Comparison of ENCODE assay signal across 20 cellular contexts in genomic region chr1:10787274-10787673, GRCh38.
"Had no signal": no experiment of that assay in that cellular context is flagged by ENCODE, and none has a peak within 500 bp of the region (broad histone marks: within the 10 kb centered on the region; RNA-seq: fewer than 3 reads in every experiment).

No MANE protein-coding gene starts in this region.

- H3K4me1 Mint-ChIP-seq: activated CD4-positive, alpha-beta T cell treated with anti-CD3 and anti-CD28 coated beads for 36 hours; activated CD8-positive, alpha-beta memory T cell treated with anti-CD3 and anti-CD28 coated beads, Interleukin-2, amount 10 ng/mL, durations not matched to agents 7 days and 5 days; activated naive CD4-positive, alpha-beta T cell treated with anti-CD3 and anti-CD28 coated beads, Interleukin-2, amount 10 ng/mL, durations not matched to agents 7 days and 5 days; activated naive CD8-positive, alpha-beta T cell treated with anti-CD3 and anti-CD28 coated beads, Interleukin-2, amount 50 U/mL, for 24 hours; activated T-helper 17 cell treated with anti-CD3 and anti-CD28 coated beads, Interleukin-2, amount 50 U/mL, for 72 hours; memory B cell had no signal

- H3K27ac ChIP-seq: brain microvascular endothelial cell, esophagus muscularis mucosa, gastroesophageal sphincter, tibial nerve, WERI-Rb-1 had no signal

- H3K4me3 ChIP-seq: esophagus muscularis mucosa, gastroesophageal sphincter, heart left ventricle, tibial nerve, uterus had no signal

- DNase-seq: activated CD4-positive, alpha-beta T cell treated with anti-CD3 and anti-CD28 coated beads for 36 hours; activated CD4-positive, alpha-beta T cell treated with anti-CD3 and anti-CD28 coated beads, Interleukin-2, amount 50 U/mL, for 48 hours; activated CD8-positive, alpha-beta memory T cell treated with anti-CD3 and anti-CD28 coated beads, Interleukin-2, amount 10 ng/mL, durations not matched to agents 7 days and 5 days; activated naive CD4-positive, alpha-beta T cell treated with anti-CD3 and anti-CD28 coated beads, Interleukin-2, amount 10 ng/mL, durations not matched to agents 7 days and 5 days; activated naive CD8-positive, alpha-beta T cell treated with anti-CD3 and anti-CD28 coated beads, Interleukin-2, amount 50 U/mL, for 24 hours; brain microvascular endothelial cell; effector CD4-positive, alpha-beta T cell; heart left ventricle; kidney glomerular epithelial cell; naive B cell; stimulated activated CD4-positive, alpha-beta T cell treated with anti-CD3 and anti-CD28 coated beads, Interleukin-2, amount 100 ng/mL, for 24 hours; stimulated activated naive CD4-positive, alpha-beta T cell treated with Interleukin-2 at 50 U/mL for 16 hours; T-helper 2 cell; uterus; WERI-Rb-1 had no signal

- H3K36me3 ChIP-seq: brain microvascular endothelial cell, esophagus muscularis mucosa, gastroesophageal sphincter, heart left ventricle, tibial nerve, uterus, WERI-Rb-1 had no signal

- H3K4me3 Mint-ChIP-seq: activated CD4-positive, alpha-beta T cell treated with anti-CD3 and anti-CD28 coated beads for 36 hours; activated CD8-positive, alpha-beta memory T cell treated with anti-CD3 and anti-CD28 coated beads, Interleukin-2, amount 10 ng/mL, durations not matched to agents 7 days and 5 days; activated naive CD4-positive, alpha-beta T cell treated with anti-CD3 and anti-CD28 coated beads, Interleukin-2, amount 10 ng/mL, durations not matched to agents 7 days and 5 days; activated naive CD8-positive, alpha-beta T cell treated with anti-CD3 and anti-CD28 coated beads, Interleukin-2, amount 50 U/mL, for 24 hours; activated T-helper 17 cell treated with anti-CD3 and anti-CD28 coated beads, Interleukin-2, amount 50 U/mL, for 72 hours; memory B cell had no signal

- H3K27ac Mint-ChIP-seq: activated CD4-positive, alpha-beta T cell treated with anti-CD3 and anti-CD28 coated beads for 36 hours; activated CD8-positive, alpha-beta memory T cell treated with anti-CD3 and anti-CD28 coated beads, Interleukin-2, amount 10 ng/mL, durations not matched to agents 7 days and 5 days; activated naive CD4-positive, alpha-beta T cell treated with anti-CD3 and anti-CD28 coated beads, Interleukin-2, amount 10 ng/mL, durations not matched to agents 7 days and 5 days; activated naive CD8-positive, alpha-beta T cell treated with anti-CD3 and anti-CD28 coated beads, Interleukin-2, amount 50 U/mL, for 24 hours; activated T-helper 17 cell treated with anti-CD3 and anti-CD28 coated beads, Interleukin-2, amount 50 U/mL, for 72 hours; memory B cell; naive B cell had no signal

- H3K9me3 Mint-ChIP-seq: activated naive CD4-positive, alpha-beta T cell treated with anti-CD3 and anti-CD28 coated beads, Interleukin-2, amount 10 ng/mL, durations not matched to agents 7 days and 5 days; activated naive CD8-positive, alpha-beta T cell treated with anti-CD3 and anti-CD28 coated beads, Interleukin-2, amount 50 U/mL, for 24 hours; activated T-helper 17 cell treated with anti-CD3 and anti-CD28 coated beads, Interleukin-2, amount 50 U/mL, for 72 hours; memory B cell; naive B cell had no signal

- ATAC-seq: activated CD4-positive, alpha-beta T cell treated with anti-CD3 and anti-CD28 coated beads for 36 hours; activated CD8-positive, alpha-beta memory T cell treated with anti-CD3 and anti-CD28 coated beads, Interleukin-2, amount 10 ng/mL, durations not matched to agents 7 days and 5 days; activated naive CD8-positive, alpha-beta T cell treated with anti-CD3 and anti-CD28 coated beads, Interleukin-2, amount 50 U/mL, for 24 hours; activated T-helper 17 cell treated with anti-CD3 and anti-CD28 coated beads, Interleukin-2, amount 50 U/mL, for 72 hours; gastroesophageal sphincter had no signal

- H3K36me3 Mint-ChIP-seq: activated CD8-positive, alpha-beta memory T cell treated with anti-CD3 and anti-CD28 coated beads, Interleukin-2, amount 10 ng/mL, durations not matched to agents 7 days and 5 days; activated naive CD4-positive, alpha-beta T cell treated with anti-CD3 and anti-CD28 coated beads, Interleukin-2, amount 10 ng/mL, durations not matched to agents 7 days and 5 days; memory B cell; naive B cell had no signal

- H3K4me1 ChIP-seq: uterus had no signal

- H3K9me3 ChIP-seq: esophagus muscularis mucosa, gastroesophageal sphincter, heart left ventricle, tibial nerve, uterus had no signal
